ENCODE assay signal across 14 cellular contexts in genomic region chr9:106885451-106885850, GRCh38. TPM values are rescaled to one million over a fixed set of nuclear protein-coding genes. Genes with fewer than 3 reads are reported as not detected.
DNase-seq lines count a peak whose midpoint lies in the region; ATAC-seq, FAIRE-seq and TF ChIP-seq lines count a peak whose summit lies in the region.
"Had no signal": no experiment of that assay in that cellular context is flagged by ENCODE, and none has a peak within 500 bp of the region (broad histone marks: within the 10 kb centered on the region; RNA-seq: fewer than 3 reads in every experiment).

No MANE protein-coding gene starts in this region.

- H3K9me3 Mint-ChIP-seq in activated naive CD4-positive, alpha-beta T cell treated with anti-CD3 and anti-CD28 coated beads, Interleukin-2, amount 10 ng/mL, durations not matched to agents 7 days and 5 days: peaks cover 2% of the 10 kb centered on the region

- 30% methylated on average over 2 of the region's 2 CpGs for WGBS in SK-N-SH (ENCODE audit: low lambda C conversion rate)
- WGBS in HepG2 (ENCODE audit: low lambda C conversion rate): no CpG with 5 or more reads among the region's 2 CpGs

- peaks cover 72% of the 10 kb centered on the region for H3K79me2 ChIP-seq in SK-N-SH (ENCODE audit: insufficient read depth)
- H3K79me2 ChIP-seq in HepG2 (ENCODE audit: insufficient read depth, low read length): no peaks in the 10 kb centered on the region

- intact Hi-C loops in gastrocnemius medialis (cut with DNase I; ENCODE audit: low total_unique reads): loop anchor here (2.0 kb wide), 1 partner anchor 35 kb away; no protein-coding TSS in a partner anchor
- intact Hi-C loops in HepG2 (cut with micrococcal nuclease; ENCODE audit: unreplicated experiment): no loop called here

- H3K9ac ChIP-seq in SK-N-SH: no peak overlapping the region
- no peak overlapping the region for H3K9ac ChIP-seq in HepG2 (ENCODE audit: insufficient read depth, low read depth, low read length)

- TF ChIP-seq POLR2A in gastrocnemius medialis (IDR thresholded peaks at IDR 0.05) (peak in 1 of 2 donors; percentile 36), HepG2 (IDR thresholded peaks at IDR 0.05; ENCODE audit: insufficient read depth in 1 of 2, low read depth in 2 of 2, low read length in 2 of 2) (no peak)

- no peaks in the 10 kb centered on the region for H3K4me1 Mint-ChIP-seq in activated naive CD4-positive, alpha-beta T cell treated with anti-CD3 and anti-CD28 coated beads, Interleukin-2, amount 10 ng/mL, durations not matched to agents 7 days and 5 days
- H3K4me1 Mint-ChIP-seq: T-cell had no signal

- H3K4me3 ChIP-seq in SK-N-SH (ENCODE audit: low read depth in 2 of 2, low read length in 1 of 2) (no peak overlapping the region), foreskin fibroblast (ENCODE audit: low read depth in 1 of 2, low read length in 2 of 2) (no peak overlapping the region), gastrocnemius medialis (peak overlapping the region in 1 of 4 donors; percentile 19), HepG2 (replicated peaks in 1 of 3; ENCODE audit: insufficient read depth in 1 of 3, low read depth in 2 of 3, low read length in 3 of 3) (no peak overlapping the region)

- H3K4me2 ChIP-seq in SK-N-SH (no peak overlapping the region), HepG2 (ENCODE audit: low read depth, low read length) (no peak overlapping the region)

- ATAC-seq in gastrocnemius medialis (peak; percentile 92 to 94), HepG2 (no peak)
- ATAC-seq: sciatic nerve, T-cell had no signal

- no peak overlapping the region for H2AFZ ChIP-seq in SK-N-SH (ENCODE audit: low read depth)
- H2AFZ ChIP-seq in HepG2 (ENCODE audit: low read length): no peak overlapping the region

- in situ Hi-C loops in gastrocnemius medialis (cut with MboI; ENCODE audit: low sequenced_read_pairs in 4 of 4): no loop called here
- in situ Hi-C loops in HepG2 (cut with HindIII; ENCODE audit: extremely low pct_ligation_motif_present, low pct_unique_long_range_greater_than_20kb): no loop called here

- no peak overlapping the region for H3K4me3 Mint-ChIP-seq in activated naive CD4-positive, alpha-beta T cell treated with anti-CD3 and anti-CD28 coated beads, Interleukin-2, amount 10 ng/mL, durations not matched to agents 7 days and 5 days
- H3K4me3 Mint-ChIP-seq: T-cell had no signal

- H3K36me3 Mint-ChIP-seq in activated naive CD4-positive, alpha-beta T cell treated with anti-CD3 and anti-CD28 coated beads, Interleukin-2, amount 10 ng/mL, durations not matched to agents 7 days and 5 days: no peaks in the 10 kb centered on the region
- H3K36me3 Mint-ChIP-seq: T-cell had no signal

- no peaks in the 10 kb centered on the region for H3K27me3 Mint-ChIP-seq in activated naive CD4-positive, alpha-beta T cell treated with anti-CD3 and anti-CD28 coated beads, Interleukin-2, amount 10 ng/mL, durations not matched to agents 7 days and 5 days
- H3K27me3 Mint-ChIP-seq: T-cell had no signal

- H3K27ac ChIP-seq in SK-N-SH (ENCODE audit: low read depth in 2 of 2, low read length in 1 of 2): peak overlapping the region in 1 of 2 experiments; percentile 35; a peak in 2 of 4 replicates
- H3K27ac ChIP-seq in gastrocnemius medialis: peak overlapping the region; percentile 83 to 88 (median 84)
- no peak overlapping the region for H3K27ac ChIP-seq in HepG2 (ENCODE audit: extremely low read length, insufficient read depth, low read length)

- H3K9me3 ChIP-seq in SK-N-SH (no peaks in the 10 kb centered on the region), gastrocnemius medialis (no peaks in the 10 kb centered on the region), HepG2 (ENCODE audit: low read length) (no peaks in the 10 kb centered on the region)

- H3K4me1 ChIP-seq in SK-N-SH (ENCODE audit: control insufficient read depth in 1 of 2, insufficient read depth in 2 of 2, low read depth in 1 of 2, low read length in 1 of 2) (peaks cover 4 to 11% of the 10 kb centered on the region in 2 experiments; a peak in 2 of 4 replicates), gastrocnemius medialis (peaks cover 47 to 54% of the 10 kb centered on the region in 2 donors), HepG2 (ENCODE audit: insufficient read depth, low read length) (no peaks in the 10 kb centered on the region)

- POLR2A ChIA-PET in SK-N-SH (lab: Yijun Ruan, JAX): no interaction called here
- POLR2A ChIA-PET in HepG2 (lab: Yijun Ruan, JAX): no interaction called here

- CTCF ChIA-PET in SK-N-SH (lab: Yijun Ruan, JAX) (no interaction called here), HepG2 (lab: Yijun Ruan, JAX; ENCODE audit: low intra/inter-chr PET ratio, low total read pairs) (no interaction called here)
- CTCF ChIA-PET in activated naive CD4-positive, alpha-beta T cell treated with anti-CD3 and anti-CD28 coated beads, Interleukin-2, amount 10 ng/mL, durations not matched to agents 7 days and 5 days (lab: Charles Lee): no interaction called here

- TF ChIP-seq CTCF in SK-N-SH (IDR thresholded peaks at IDR 0.05) (no peak), foreskin fibroblast (IDR thresholded peaks at IDR 0.05; ENCODE audit: low read depth, low read length) (no peak), gastrocnemius medialis (IDR thresholded peaks at IDR 0.05 in 4 of 5, conservative IDR thresholded peaks at IDR 0.05 in 1 of 5) (no peak), HepG2 (CRISPR knock-in tag; IDR thresholded peaks at IDR 0.05) (no peak)

- no peak overlapping the region for H3K27ac Mint-ChIP-seq in activated naive CD4-positive, alpha-beta T cell treated with anti-CD3 and anti-CD28 coated beads, Interleukin-2, amount 10 ng/mL, durations not matched to agents 7 days and 5 days
- H3K27ac Mint-ChIP-seq: T-cell had no signal

- H3K9me2 ChIP-seq in SK-N-SH: no peaks in the 10 kb centered on the region

- H3K36me3 ChIP-seq in SK-N-SH (replicated peaks in 1 of 2; ENCODE audit: control insufficient read depth in 1 of 2, insufficient read depth in 2 of 2, low read length in 1 of 2) (peaks cover 0 to 2% of the 10 kb centered on the region in 2 experiments), gastrocnemius medialis (no peaks in the 10 kb centered on the region), HepG2 (replicated peaks in 1 of 2; ENCODE audit: control insufficient read depth in 1 of 2, insufficient read depth in 2 of 2, low read length in 2 of 2) (no peaks in the 10 kb centered on the region)

- TF ChIP-seq EP300 in SK-N-SH (IDR thresholded peaks at IDR 0.05; ENCODE audit: borderline replicate concordance in 1 of 2, low read depth in 1 of 2, low read length in 1 of 2): no peak
- no peak for TF ChIP-seq EP300 in HepG2 (IDR thresholded peaks at IDR 0.05; ENCODE audit: low read depth in 2 of 2, low read length in 2 of 2)
- no peak for TF ChIP-seq EP300 in HepG2 (CRISPR knock-in tag; IDR thresholded peaks at IDR 0.05; ENCODE audit: borderline replicate concordance)

- TF ChIP-seq RAD21 in SK-N-SH (IDR thresholded peaks at IDR 0.05; ENCODE audit: low read length) (no peak), HepG2 (CRISPR knock-in tag; IDR thresholded peaks at IDR 0.05) (no peak)

- FAIRE-seq in HepG2 (lab: Jason Lieb, UNC): no peak

- no peaks in the 10 kb centered on the region for H3F3A ChIP-seq in SK-N-SH (replicated peaks; ENCODE audit: insufficient read depth)

- H3K27me3 ChIP-seq in SK-N-SH (ENCODE audit: insufficient read depth) (no peaks in the 10 kb centered on the region), gastrocnemius medialis (no peaks in the 10 kb centered on the region), HepG2 (ENCODE audit: control insufficient read depth in 1 of 2, insufficient read depth in 2 of 2, low read length in 2 of 2) (no peaks in the 10 kb centered on the region)

- no TSS peak for BruUV-seq in HepG2 (replicated peaks; lab: Mats Ljungman, UMichigan)

- H4K20me1 ChIP-seq in SK-N-SH (ENCODE audit: insufficient read depth) (no peaks in the 10 kb centered on the region), HepG2 (ENCODE audit: insufficient read depth, low read length) (no peaks in the 10 kb centered on the region)

- DNase-seq in GM04504 (ENCODE audit: low read depth): peak; percentile 73
- DNase-seq in SK-N-SH: no peak
- DNase-seq in foreskin fibroblast: peak; percentile 94 to 95
- peak; percentile 72 to 87 for DNase-seq in gastrocnemius medialis
- DNase-seq in activated naive CD4-positive, alpha-beta T cell treated with anti-CD3 and anti-CD28 coated beads, Interleukin-2, amount 10 ng/mL, durations not matched to agents 7 days and 5 days: no peak
- DNase-seq in GF-D8 (lab: John Stamatoyannopoulos, UW): no peak
- DNase-seq in HepG2 (ENCODE audit: low spot score): no peak
- DNase-seq in activated naive CD4-positive, alpha-beta T cell treated with anti-CD3 and anti-CD28 coated beads, Interleukin-2, amount 50 U/mL, for 16 hours: no peak
- DNase-seq: anterior cingulate cortex, foreskin melanocyte, Kasumi-1, NCI-H446, T-cell had no signal

TF ChIP-seq in HepG2, 621 proteins besides CTCF, POLR2A, EP300 and RAD21 (continues in another document):
- TF ChIP-seq ZKSCAN1 (IDR thresholded peaks at IDR 0.05; ENCODE audit: low read length) (no peak), KLF6 (CRISPR knock-in tag; IDR thresholded peaks at IDR 0.05) (no peak)

RNA-seq across cellular contexts. Expression of gene ZNF462, which starts 22.5 kb away (rescaled TPM):
- 5.2 and 5.5 TPM in 2 replicates for polyA plus RNA-seq in SK-N-SH (2012; rRNA removed)
- 3.4 and 3.8 TPM in 2 replicates for polyA plus RNA-seq in SK-N-SH (2012; cell fraction: cytosol; rRNA removed)
- 6.8 and 10.0 TPM in 2 replicates for polyA plus RNA-seq in SK-N-SH (2012; cell fraction: nucleus; rRNA removed)
- total RNA-seq in gastrocnemius medialis: 10 to 100 TPM in 2 of 4 donors, 1 to 10 TPM in 2; 9.3 to 13.3 (median 11.4) TPM
- not detected in 2 replicates for total RNA-seq in HepG2 (2016; rRNA removed; fragmentation: Illumina TruSeq; extraction: Trizol)
- not detected in 2 replicates for total RNA-seq in HepG2 (2016; cell fraction: cytosol; rRNA removed; fragmentation: Illumina TruSeq; extraction: Trizol; ENCODE audit: low read depth)
- total RNA-seq in HepG2 (2016; cell fraction: insoluble cytoplasmic fraction; rRNA removed; fragmentation: Illumina TruSeq; extraction: Trizol): not detected in 2 replicates
- total RNA-seq in HepG2 (2016; cell fraction: membrane; rRNA removed; fragmentation: Illumina TruSeq; extraction: Trizol): not detected in 2 replicates
- total RNA-seq in HepG2 (2016; cell fraction: nucleus; rRNA removed; fragmentation: Illumina TruSeq; extraction: Trizol): not detected in 2 replicates
- polyA plus RNA-seq in HepG2 (2011; rRNA removed): not detected in 2 replicates
- polyA plus RNA-seq in HepG2 (2011; cell fraction: cytosol; rRNA removed): not detected in 2 replicates
- 0.02 TPM in 1 of 2 replicates, not detected in the other for polyA plus RNA-seq in HepG2 (2011; cell fraction: nucleus; rRNA removed)
- polyA plus RNA-seq in HepG2 (2012): not detected in 2 replicates
- not detected in 2 replicates for polyA plus RNA-seq in HepG2 (2016; cell fraction: cytosol; fragmentation: Illumina TruSeq; extraction: Trizol; ENCODE audit: low read depth)
- not detected in 2 replicates for polyA plus RNA-seq in HepG2 (2016; cell fraction: insoluble cytoplasmic fraction; fragmentation: Illumina TruSeq; extraction: Trizol; ENCODE audit: low read depth)
- polyA plus RNA-seq in HepG2 (2016; cell fraction: membrane; fragmentation: Illumina TruSeq; extraction: Trizol; ENCODE audit: low read depth): not detected in 2 replicates
- polyA plus RNA-seq in HepG2 (2016; cell fraction: nucleus; fragmentation: Illumina TruSeq; extraction: Trizol; ENCODE audit: insufficient read depth, low read depth): not detected in 2 replicates
- 5.4 TPM in 1 of 2 replicates, not detected in the other for polyA minus RNA-seq in HepG2 (2011; rRNA and poly(A)+ RNA removed; ENCODE audit: low replicate concordance)
- not detected in 2 replicates for polyA minus RNA-seq in HepG2 (2011; cell fraction: cytosol; rRNA and poly(A)+ RNA removed)
- polyA minus RNA-seq in HepG2 (2011; cell fraction: nucleus; rRNA and poly(A)+ RNA removed): not detected in 2 replicates

Comparison
In these comparisons a context has a peak if more than half of its experiments do, and no peak if none do; other contexts are left out.
1. DNase-seq: peak in GM04504 (single experiment), foreskin fibroblast (2 of 2) and gastrocnemius medialis (2 of 2); none in SK-N-SH (single experiment), activated naive CD4-positive, alpha-beta T cell treated with anti-CD3 and anti-CD28 coated beads, Interleukin-2, amount 10 ng/mL, durations not matched to agents 7 days and 5 days (single experiment), GF-D8 (single experiment), HepG2 (single experiment) and activated naive CD4-positive, alpha-beta T cell treated with anti-CD3 and anti-CD28 coated beads, Interleukin-2, amount 50 U/mL, for 16 hours (single experiment).
2. RNA of gene ZNF462, which starts 22.5 kb away (total RNA-seq): 9.3 to 13.3 TPM in gastrocnemius medialis; not detected in HepG2; every median in the first group is over 10 times any median in the second.